In the genomic region with DNA sequence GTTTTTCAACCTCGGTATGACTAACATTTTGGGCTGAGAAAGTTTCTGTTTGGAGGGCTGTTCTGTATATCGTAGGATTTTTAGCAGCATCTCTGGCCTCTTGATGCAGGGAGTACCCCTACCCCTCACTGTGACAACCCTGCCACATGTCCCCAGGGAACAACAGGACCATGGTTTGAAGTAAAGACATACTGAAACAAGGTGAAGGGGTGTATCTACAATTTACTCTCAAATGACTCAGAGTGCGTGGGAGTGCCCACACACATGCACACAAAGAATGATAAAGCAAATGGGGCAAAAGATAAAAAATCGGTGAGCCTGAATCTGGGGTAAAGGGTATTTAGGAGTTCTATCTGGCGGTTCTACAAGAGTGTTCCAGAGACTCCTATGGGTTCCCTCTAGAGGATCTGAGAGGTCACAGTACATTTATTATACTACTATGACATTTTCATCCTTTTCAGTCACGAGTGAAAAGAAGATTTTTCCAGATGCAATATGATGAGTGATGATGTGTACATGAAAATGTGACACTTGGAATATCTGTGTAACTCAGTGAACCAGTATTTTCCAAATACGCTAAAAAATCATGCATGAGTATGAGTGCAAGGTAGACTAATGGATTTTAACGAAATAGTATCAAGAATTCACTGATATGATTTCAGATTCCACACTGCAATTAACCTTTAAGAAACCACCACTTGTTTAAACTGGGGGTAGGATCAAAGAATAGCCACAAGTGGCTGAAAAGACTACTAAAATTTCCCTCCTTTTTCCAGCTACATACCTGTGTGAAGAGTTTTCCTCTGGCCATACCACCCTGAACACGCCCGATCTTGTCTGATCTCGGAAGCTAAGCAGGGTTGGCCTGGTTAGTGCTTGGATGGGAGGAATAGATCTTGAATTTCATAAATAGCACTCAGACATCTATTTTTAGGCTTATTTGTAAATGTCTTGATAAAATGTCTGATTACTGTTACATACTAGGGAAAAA, we compare ENCODE assay signal across 8 cellular contexts. TPM values are rescaled to one million over a fixed set of nuclear protein-coding genes. Genes with fewer than 3 reads are reported as not detected.
A peak's percentile ranks its signal among the peaks of the same experiment; 100 is the strongest.
DNase-seq lines count a peak whose midpoint lies in the region; ATAC-seq and TF ChIP-seq lines count a peak whose summit lies in the region.

No MANE protein-coding gene starts in this region.

- no peaks in the 10 kb centered on the region for H3K27me3 Mint-ChIP-seq in activated B cell treated with CpG ODN at 0.5 μM for 24 hours
- no peaks in the 10 kb centered on the region for H3K27me3 Mint-ChIP-seq in stimulated activated naive B cell treated with anti-CD40 and anti-IgM and Interleukin-4, amounts not matched to agents 10 μg/mL and 1 μg/mL and 100 μg/mL, for 72 hours

- H3K4me3 Mint-ChIP-seq in activated B cell treated with CpG ODN at 0.5 μM for 24 hours, result no peak overlapping the region
- peak overlapping the region in 1 of 2 donors; percentile 25 for H3K4me3 Mint-ChIP-seq in stimulated activated naive B cell treated with anti-CD40 and anti-IgM and Interleukin-4, amounts not matched to agents 10 μg/mL and 1 μg/mL and 100 μg/mL, for 72 hours

- peak; percentile 73 for ATAC-seq in activated B cell treated with CpG ODN at 0.5 μM for 24 hours (ENCODE audit: low read depth)
- ATAC-seq in stimulated activated naive B cell treated with anti-CD40 and anti-IgM and Interleukin-4, amounts not matched to agents 10 μg/mL and 1 μg/mL and 100 μg/mL, for 72 hours (replicated peaks), result peak; percentile 97 to 99

- no peak for TF ChIP-seq CTCF in activated B cell treated with CpG ODN at 0.5 μM for 24 hours (IDR thresholded peaks at IDR 0.05)

- peak overlapping the region; percentile 4 for H3K27ac Mint-ChIP-seq in activated B cell treated with CpG ODN at 0.5 μM for 24 hours
- peak overlapping the region; percentile 56 for H3K27ac Mint-ChIP-seq in stimulated activated naive B cell treated with anti-CD40 and anti-IgM and Interleukin-4, amounts not matched to agents 10 μg/mL and 1 μg/mL and 100 μg/mL, for 72 hours

- DNase-seq in activated T-cell treated with anti-CD3 and anti-CD28 coated beads for 24 hours (ENCODE audit: low read depth) (peak; percentile 45), activated B cell treated with CpG ODN at 0.5 μM for 24 hours (no peak), fibroblast of peridontal ligament (ENCODE audit: extremely low read depth) (peak; percentile 4), occipital lobe (lab: John Stamatoyannopoulos, UW) (no peak), posterior vena cava (ENCODE audit: low spot score) (no peak), MV-4-11 (lab: John Stamatoyannopoulos, UW) (no peak)
- no peak for DNase-seq in activated T-cell treated with anti-CD3 and anti-CD28 coated beads, Interleukin-2, amount 50 U/mL, for 1 hour
- DNase-seq in stimulated activated naive B cell treated with anti-CD40 and anti-IgM and Interleukin-4, amounts not matched to agents 10 μg/mL and 1 μg/mL and 100 μg/mL, for 72 hours, result peak; percentile 65

- peaks cover 45% of the 10 kb centered on the region for H3K36me3 Mint-ChIP-seq in activated B cell treated with CpG ODN at 0.5 μM for 24 hours (ENCODE audit: low read depth)
- peaks cover 22 to 32% of the 10 kb centered on the region in 2 donors for H3K36me3 Mint-ChIP-seq in stimulated activated naive B cell treated with anti-CD40 and anti-IgM and Interleukin-4, amounts not matched to agents 10 μg/mL and 1 μg/mL and 100 μg/mL, for 72 hours

- CTCF ChIA-PET in activated B cell treated with CpG ODN at 0.5 μM for 24 hours (lab: Charles Lee), result no interaction called here

- H3K4me1 Mint-ChIP-seq in activated B cell treated with CpG ODN at 0.5 μM for 24 hours, result peaks cover 8% of the 10 kb centered on the region
- H3K4me1 Mint-ChIP-seq in stimulated activated naive B cell treated with anti-CD40 and anti-IgM and Interleukin-4, amounts not matched to agents 10 μg/mL and 1 μg/mL and 100 μg/mL, for 72 hours, result peaks cover 13% of the 10 kb centered on the region in 2 donors

- intact Hi-C loops in activated B cell treated with CpG ODN at 0.5 μM for 24 hours (cut with micrococcal nuclease), result no loop called here
- intact Hi-C loops in posterior vena cava (cut with DNase I), result no loop called here

- no peaks in the 10 kb centered on the region for H3K9me3 Mint-ChIP-seq in activated B cell treated with CpG ODN at 0.5 μM for 24 hours
- H3K9me3 Mint-ChIP-seq in stimulated activated naive B cell treated with anti-CD40 and anti-IgM and Interleukin-4, amounts not matched to agents 10 μg/mL and 1 μg/mL and 100 μg/mL, for 72 hours, result no peaks in the 10 kb centered on the region

- POLR2A ChIA-PET in activated B cell treated with CpG ODN at 0.5 μM for 24 hours (lab: Charles Lee), result no interaction called here

RNA-seq across cellular contexts. Expression of a gene that starts 56.3 kb away (rescaled TPM):
- total RNA-seq in activated B cell treated with CpG ODN at 0.5 μM for 24 hours, result 3.0 and 4.1 TPM in 2 replicates
- 99.2 TPM for total RNA-seq in occipital lobe
- 1 to 10 TPM; 1.2 to 1.8 TPM for total RNA-seq in posterior vena cava

Comparison
In these comparisons a context has a peak if more than half of its experiments do, and no peak if none do; other contexts are left out.
1. DNase-seq: peak in activated T-cell treated with anti-CD3 and anti-CD28 coated beads for 24 hours (single experiment), fibroblast of peridontal ligament (single experiment) and stimulated activated naive B cell treated with anti-CD40 and anti-IgM and Interleukin-4, amounts not matched to agents 10 μg/mL and 1 μg/mL and 100 μg/mL, for 72 hours (single experiment); none in activated T-cell treated with anti-CD3 and anti-CD28 coated beads, Interleukin-2, amount 50 U/mL, for 1 hour (single experiment), activated B cell treated with CpG ODN at 0.5 μM for 24 hours (single experiment), occipital lobe (single experiment), posterior vena cava (single experiment) and MV-4-11 (single experiment).
2. RNA of a gene that starts 56.3 kb away (total RNA-seq): 99.2 TPM in occipital lobe (single experiment); 3.0 to 4.1 TPM in activated B cell treated with CpG ODN at 0.5 μM for 24 hours and 1.2 to 1.8 TPM in posterior vena cava; every median in the first group is over 10 times any median in the second.